In the genomic region with DNA sequence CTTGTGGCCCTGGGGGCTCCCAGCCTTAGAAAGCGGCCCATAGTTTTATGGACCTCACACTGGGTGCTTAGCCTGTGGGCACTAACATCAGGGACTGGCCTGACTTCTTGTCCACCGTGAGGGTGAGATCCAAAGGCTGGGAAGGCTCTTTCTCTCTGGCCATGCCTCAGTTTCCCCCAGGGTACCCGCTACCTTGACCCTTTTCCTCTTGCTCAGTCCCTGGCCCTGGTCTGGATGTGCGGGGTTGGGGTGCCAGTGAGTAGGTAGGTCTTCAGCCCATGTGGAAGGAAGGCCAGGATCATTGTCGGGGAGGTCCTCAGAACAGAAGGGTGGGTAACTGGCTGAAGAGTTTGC, we compare ENCODE assay signal across 12 cellular contexts. TPM values are rescaled to one million over a fixed set of nuclear protein-coding genes. Genes with fewer than 3 reads are reported as not detected.
DNase-seq lines count a peak whose midpoint lies in the region; TF ChIP-seq lines count a peak whose summit lies in the region.
"Had no signal": no experiment of that assay in that cellular context is flagged by ENCODE, and none has a peak within 500 bp of the region (broad histone marks: within the 10 kb centered on the region; RNA-seq: fewer than 3 reads in every experiment).

No MANE protein-coding gene starts in this region.

- no peaks in the 10 kb centered on the region for H3K36me3 Mint-ChIP-seq in activated naive CD4-positive, alpha-beta T cell treated with anti-CD3 and anti-CD28 coated beads, Interleukin-2, amount 50 U/mL, for 24 hours
- no peaks in the 10 kb centered on the region for H3K36me3 Mint-ChIP-seq in progenitor cell of endocrine pancreas (ENCODE audit: insufficient read depth)
- H3K36me3 Mint-ChIP-seq: memory B cell, naive B cell had no signal

- TF ChIP-seq CTCF in PC-9 (conservative IDR thresholded peaks at IDR 0.05) = peak; percentile 52; the same call in 1 of the 2 replicates
- peak; percentile 11 for TF ChIP-seq CTCF in coronary artery (IDR thresholded peaks at IDR 0.05)
- TF ChIP-seq CTCF in progenitor cell of endocrine pancreas (IDR thresholded peaks at IDR 0.05; ENCODE audit: unreplicated experiment) = no peak

- H3K27ac Mint-ChIP-seq in activated naive CD4-positive, alpha-beta T cell treated with anti-CD3 and anti-CD28 coated beads, Interleukin-2, amount 50 U/mL, for 24 hours = peak overlapping the region; percentile 70
- peak overlapping the region; percentile 90 for H3K27ac Mint-ChIP-seq in progenitor cell of endocrine pancreas
- H3K27ac Mint-ChIP-seq: memory B cell had no signal

- peaks cover 9% of the 10 kb centered on the region for H3K4me1 ChIP-seq in PC-9 (replicated peaks; ENCODE audit: insufficient read depth)

- H3K27me3 Mint-ChIP-seq in activated naive CD4-positive, alpha-beta T cell treated with anti-CD3 and anti-CD28 coated beads, Interleukin-2, amount 50 U/mL, for 24 hours = no peaks in the 10 kb centered on the region
- H3K27me3 Mint-ChIP-seq in progenitor cell of endocrine pancreas = peaks cover 23% of the 10 kb centered on the region
- H3K27me3 Mint-ChIP-seq: memory B cell, naive B cell had no signal

- H3K4me3 ChIP-seq in PC-9 (no peak overlapping the region), coronary artery (no peak overlapping the region), MG63 (no peak overlapping the region)

- no peaks in the 10 kb centered on the region for H3K36me3 ChIP-seq in PC-9 (ENCODE audit: low read depth)
- no peaks in the 10 kb centered on the region; the same call in 1 of the 2 replicates for H3K36me3 ChIP-seq in MG63
- H3K36me3 ChIP-seq: BE2C had no signal

- H3K4me1 Mint-ChIP-seq in activated naive CD4-positive, alpha-beta T cell treated with anti-CD3 and anti-CD28 coated beads, Interleukin-2, amount 50 U/mL, for 24 hours = peaks cover 29% of the 10 kb centered on the region
- peaks cover 12% of the 10 kb centered on the region for H3K4me1 Mint-ChIP-seq in progenitor cell of endocrine pancreas (ENCODE audit: low read depth)

- H3K27me3 ChIP-seq in PC-9 (ENCODE audit: insufficient read depth, low read depth) (no peaks in the 10 kb centered on the region), MG63 (no peaks in the 10 kb centered on the region)
- H3K27me3 ChIP-seq: BE2C had no signal

- BruUV-seq in PC-9 (replicated peaks; lab: Mats Ljungman, UMichigan) = no TSS peak

- peaks cover 12% of the 10 kb centered on the region for H3K79me2 ChIP-seq in PC-9 (ENCODE audit: low read depth)

- no peaks in the 10 kb centered on the region for H4K20me1 ChIP-seq in PC-9 (ENCODE audit: insufficient read depth)

- intact Hi-C loops in PC-9 (cut with micrococcal nuclease; ENCODE audit: unreplicated experiment) = loop anchor here (1.0 to 5.0 kb wide), 3 partner anchors 77 to 502 kb away; partner anchors contain the start of genes GMIP and SLC25A42

- H3K9me3 ChIP-seq in PC-9 (ENCODE audit: insufficient read depth, low read depth) (no peaks in the 10 kb centered on the region), MG63 (no peaks in the 10 kb centered on the region)
- H3K9me3 ChIP-seq: BE2C had no signal

- no peak overlapping the region for H3K4me2 ChIP-seq in PC-9

- H3K9me3 Mint-ChIP-seq in activated naive CD4-positive, alpha-beta T cell treated with anti-CD3 and anti-CD28 coated beads, Interleukin-2, amount 50 U/mL, for 24 hours = no peaks in the 10 kb centered on the region
- H3K9me3 Mint-ChIP-seq in progenitor cell of endocrine pancreas (ENCODE audit: low read depth) = no peaks in the 10 kb centered on the region
- H3K9me3 Mint-ChIP-seq: memory B cell, naive B cell had no signal

- H3F3A ChIP-seq in PC-9 (ENCODE audit: insufficient read depth, low read depth) = peaks cover 8% of the 10 kb centered on the region; the same call in 1 of the 2 replicates

- H3K27ac ChIP-seq in PC-9 (no peak overlapping the region), coronary artery (no peak overlapping the region)

- CTCF ChIA-PET in PC-9 (lab: Charles Lee) = interaction anchor here (0.6 to 0.7 kb wide), 2 partner anchors 80 to 188 kb away, joined by 5 to 21 read pairs; no protein-coding TSS in a partner anchor

- H3K9me2 ChIP-seq in PC-9 (ENCODE audit: insufficient read depth) = no peaks in the 10 kb centered on the region

- no peak overlapping the region for H2AFZ ChIP-seq in PC-9

- H3K4me3 Mint-ChIP-seq in activated naive CD4-positive, alpha-beta T cell treated with anti-CD3 and anti-CD28 coated beads, Interleukin-2, amount 50 U/mL, for 24 hours = no peak overlapping the region
- no peak overlapping the region for H3K4me3 Mint-ChIP-seq in progenitor cell of endocrine pancreas (ENCODE audit: low read depth)
- H3K4me3 Mint-ChIP-seq: memory B cell had no signal

- POLR2A ChIA-PET in PC-9 (lab: Charles Lee; ENCODE audit: unreplicated experiment) = no interaction called here

- DNase-seq in activated naive CD4-positive, alpha-beta T cell treated with Interleukin-2 at 50 U/mL for 16 hours = no peak
- DNase-seq in PC-9 (no peak), coronary artery (ENCODE audit: low spot score) (no peak), progenitor cell of endocrine pancreas (ENCODE audit: low spot score, unreplicated experiment) (no peak), HK-2 (ENCODE audit: unreplicated experiment) (no peak), NCI-H1048 (lab: John Stamatoyannopoulos, UW) (no peak), MG63 (no peak)
- DNase-seq: kidney had no signal

RNA-seq across cellular contexts. Expression of gene TMEM161A, which starts 1.6 kb away (rescaled TPM):
- total RNA-seq in PC-9 (2021) (41.1 and 53.6 TPM in 2 replicates), progenitor cell of endocrine pancreas (38.8 and 42.3 TPM in 2 replicates)
- 33.2 and 64.3 TPM in 2 replicates for total RNA-seq in MG63 (2014; rRNA removed; shearing (Covaris generic); ENCODE audit: low replicate concordance)

RNA-seq across cellular contexts. Expression of gene MEF2B, which starts 30.2 kb away (rescaled TPM):
- total RNA-seq in PC-9 (2021) (1.8 and 3.9 TPM in 2 replicates), progenitor cell of endocrine pancreas (4.2 and 4.4 TPM in 2 replicates)
- 2.1 TPM in 1 of 2 replicates, not detected in the other for total RNA-seq in MG63 (2014; rRNA removed; shearing (Covaris generic); ENCODE audit: low replicate concordance)

RNA-seq across cellular contexts. Expression of gene BORCS8, which starts 52.1 kb away (rescaled TPM):
- total RNA-seq in PC-9 (2021) (23.1 and 24.9 TPM in 2 replicates), progenitor cell of endocrine pancreas (28.9 and 33.9 TPM in 2 replicates)
- 16.5 and 37.4 TPM in 2 replicates for total RNA-seq in MG63 (2014; rRNA removed; shearing (Covaris generic); ENCODE audit: low replicate concordance)

RNA-seq across cellular contexts. Expression of gene RFXANK, which starts 52.2 kb away (rescaled TPM):
- total RNA-seq in PC-9 (2021) (132 and 161 TPM in 2 replicates), progenitor cell of endocrine pancreas (134 and 135 TPM in 2 replicates)
- total RNA-seq in MG63 (2014; rRNA removed; shearing (Covaris generic); ENCODE audit: low replicate concordance) = 64.9 and 144 TPM in 2 replicates
